8 cellular contexts compared by ENCODE assay signal in genomic region chr1:31423418-31423947, GRCh38. TPM values are rescaled to one million over a fixed set of nuclear protein-coding genes. Genes with fewer than 3 reads are reported as not detected.
DNase-seq lines count a peak whose midpoint lies in the region; ATAC-seq and TF ChIP-seq lines count a peak whose summit lies in the region.

No MANE protein-coding gene starts in this region.

- peaks cover 9% of the 10 kb centered on the region for H3K4me1 Mint-ChIP-seq in type B pancreatic cell (ENCODE audit: unreplicated experiment)

- TF ChIP-seq CTCF in type B pancreatic cell (conservative IDR thresholded peaks at IDR 0.05) = no peak

- H3K27ac Mint-ChIP-seq in type B pancreatic cell = no peak overlapping the region

- no peaks in the 10 kb centered on the region for H3K36me3 Mint-ChIP-seq in type B pancreatic cell

- ATAC-seq in GM18511 (IDR thresholded peaks at IDR 0.05; ENCODE audit: unreplicated experiment) = peak; percentile 82
- peak; percentile 71 for ATAC-seq in GM21526 (IDR thresholded peaks at IDR 0.05; ENCODE audit: low FRiP score, unreplicated experiment)
- peak; percentile 60 for ATAC-seq in HG03442 (IDR thresholded peaks at IDR 0.05; ENCODE audit: unreplicated experiment)
- ATAC-seq in esophagus mucosa = peak; percentile 12

- H3K27me3 Mint-ChIP-seq in type B pancreatic cell = no peaks in the 10 kb centered on the region

- H3K9me3 Mint-ChIP-seq in type B pancreatic cell = no peaks in the 10 kb centered on the region

- no peak overlapping the region for H3K4me3 Mint-ChIP-seq in type B pancreatic cell

- DNase-seq in NCI-H446 treated with DMSO at 0.1 percent for 48 hours (lab: John Stamatoyannopoulos, UW) = no peak
- DNase-seq in type B pancreatic cell (ENCODE audit: extremely low spot score, unreplicated experiment) = no peak
- no peak for DNase-seq in stimulated activated CD4-positive, alpha-beta T cell treated with anti-CD3 and anti-CD28 coated beads, Interleukin-15, amount 100 ng/mL, for 24 hours
- no peak for DNase-seq in cardiac septum (ENCODE audit: low spot score)

- intact Hi-C loops in cardiac septum (cut with DNase I) = loop anchor here (2.0 to 10.0 kb wide), 2 partner anchors 29 to 699 kb away; partner anchors contain the start of gene MATN1

RNA-seq across cellular contexts. Expression of gene SERINC2, which starts 10.5 kb away (rescaled TPM):
- 109 TPM for total RNA-seq in esophagus mucosa
- 77.7 and 118 TPM in 2 replicates for total RNA-seq in type B pancreatic cell (ENCODE audit: low replicate concordance)
- total RNA-seq in cardiac septum = 2.8 TPM

RNA-seq across cellular contexts. Expression of gene FABP3, which starts 50.6 kb away (rescaled TPM):
- total RNA-seq in esophagus mucosa = 0.36 TPM
- total RNA-seq in type B pancreatic cell (ENCODE audit: low replicate concordance) = 16.4 and 18.8 TPM in 2 replicates
- 3,048 TPM for total RNA-seq in cardiac septum

Comparison
In these comparisons a context has a peak if more than half of its experiments do, and no peak if none do; other contexts are left out.
1. ATAC-seq: peak in every context shown above with its lines; median percentile 82 in GM18511; 71 in GM21526; 60 in HG03442; 12 in esophagus mucosa.
2. RNA of gene SERINC2, which starts 10.5 kb away (total RNA-seq): 109 TPM in esophagus mucosa (single experiment) and 77.7 to 118 TPM in type B pancreatic cell; 2.8 TPM in cardiac septum (single experiment); every median in the first group is over 10 times any median in the second.
3. RNA of gene FABP3, which starts 50.6 kb away (total RNA-seq): 3,048 TPM in cardiac septum (single experiment); 16.4 to 18.8 TPM in type B pancreatic cell and 0.36 TPM in esophagus mucosa (single experiment); every median in the first group is over 100 times any median in the second.